In genomic region chrX:115234220-115234557, GRCh38 we compare ENCODE assay signal across 14 cellular contexts. TPM values are rescaled to one million over a fixed set of nuclear protein-coding genes. Genes with fewer than 3 reads are reported as not detected.
DNase-seq lines count a peak whose midpoint lies in the region; ATAC-seq and TF ChIP-seq lines count a peak whose summit lies in the region.
"Had no signal": no experiment of that assay in that cellular context is flagged by ENCODE, and none has a peak within 500 bp of the region (broad histone marks: within the 10 kb centered on the region; RNA-seq: fewer than 3 reads in every experiment).

No MANE protein-coding gene starts in this region.

- H3F3A ChIP-seq in PC-3 (ENCODE audit: low read length, unreplicated experiment): no peaks in the 10 kb centered on the region

- DNase-seq in BE2C (no peak), adipocyte (ENCODE audit: low read depth) (peak; percentile 69), iPS DF 6.9 (ENCODE audit: low read depth, low spot score) (no peak), sciatic nerve (ENCODE audit: low spot score) (no peak), PC-3 (no peak)
- DNase-seq in activated naive CD4-positive, alpha-beta T cell treated with anti-CD3 and anti-CD28 coated beads, Interleukin-2, amount 10 ng/mL, durations not matched to agents 7 days and 5 days: no peak
- DNase-seq: activated naive CD4-positive, alpha-beta T cell treated with anti-CD3 and anti-CD28 coated beads, Interleukin-2, amount 50 U/mL, for 16 hours; CD4-positive, alpha-beta T cell; foreskin melanocyte had no signal

- H3K9me3 Mint-ChIP-seq in activated naive CD4-positive, alpha-beta T cell treated with anti-CD3 and anti-CD28 coated beads, Interleukin-2, amount 10 ng/mL, durations not matched to agents 7 days and 5 days: no peaks in the 10 kb centered on the region
- no peaks in the 10 kb centered on the region for H3K9me3 Mint-ChIP-seq in stimulated activated memory B cell treated with anti-CD40 and anti-IgM and Interleukin-4, amounts not matched to agents 10 μg/mL and 1 μg/mL and 100 μg/mL, for 72 hours
- H3K9me3 Mint-ChIP-seq: CD4-positive, alpha-beta T cell had no signal

- no peaks in the 10 kb centered on the region for H3K4me1 Mint-ChIP-seq in activated naive CD4-positive, alpha-beta T cell treated with anti-CD3 and anti-CD28 coated beads, Interleukin-2, amount 10 ng/mL, durations not matched to agents 7 days and 5 days
- H3K4me1 Mint-ChIP-seq in stimulated activated memory B cell treated with anti-CD40 and anti-IgM and Interleukin-4, amounts not matched to agents 10 μg/mL and 1 μg/mL and 100 μg/mL, for 72 hours: no peaks in the 10 kb centered on the region

- H3K27ac Mint-ChIP-seq in activated naive CD4-positive, alpha-beta T cell treated with anti-CD3 and anti-CD28 coated beads, Interleukin-2, amount 10 ng/mL, durations not matched to agents 7 days and 5 days: no peak overlapping the region
- no peak overlapping the region for H3K27ac Mint-ChIP-seq in stimulated activated memory B cell treated with anti-CD40 and anti-IgM and Interleukin-4, amounts not matched to agents 10 μg/mL and 1 μg/mL and 100 μg/mL, for 72 hours
- H3K27ac Mint-ChIP-seq: CD4-positive, alpha-beta T cell had no signal

- CTCF ChIA-PET in activated naive CD4-positive, alpha-beta T cell treated with anti-CD3 and anti-CD28 coated beads, Interleukin-2, amount 10 ng/mL, durations not matched to agents 7 days and 5 days (lab: Charles Lee): no interaction called here
- CTCF ChIA-PET in PC-3 (lab: Charles Lee): no interaction called here

- POLR2A ChIA-PET in PC-3 (lab: Charles Lee; ENCODE audit: unreplicated experiment): no interaction called here

- peak; percentile 28 for ATAC-seq in sciatic nerve
- ATAC-seq in GM19328 (IDR thresholded peaks at IDR 0.05; ENCODE audit: unreplicated experiment): no peak
- no peak for ATAC-seq in PC-3
- ATAC-seq in stimulated activated memory B cell treated with anti-CD40 and anti-IgM and Interleukin-4, amounts not matched to agents 10 μg/mL and 1 μg/mL and 100 μg/mL, for 72 hours: no peak
- ATAC-seq: activated CD4-positive, CD25-positive, alpha-beta regulatory T cell treated with anti-CD3 and anti-CD28 coated beads, Interleukin-2, amount 50 U/mL, for 24 hours had no signal

- H3K79me2 ChIP-seq in PC-3 (ENCODE audit: low read length): no peaks in the 10 kb centered on the region

- H2AFZ ChIP-seq in PC-3 (ENCODE audit: low read length): no peak overlapping the region

- H3K9me3 ChIP-seq in BE2C (no peaks in the 10 kb centered on the region), adipocyte (ENCODE audit: control insufficient read depth, low read length) (no peaks in the 10 kb centered on the region), iPS DF 6.9 (ENCODE audit: control insufficient read depth, insufficient read depth, low read length) (no peaks in the 10 kb centered on the region), PC-3 (ENCODE audit: low read length) (no peaks in the 10 kb centered on the region)

- intact Hi-C loops in sciatic nerve (cut with DNase I): no loop called here
- intact Hi-C loops in PC-3 (cut with micrococcal nuclease): no loop called here

- H3K36me3 Mint-ChIP-seq in activated naive CD4-positive, alpha-beta T cell treated with anti-CD3 and anti-CD28 coated beads, Interleukin-2, amount 10 ng/mL, durations not matched to agents 7 days and 5 days: no peaks in the 10 kb centered on the region
- no peaks in the 10 kb centered on the region for H3K36me3 Mint-ChIP-seq in stimulated activated memory B cell treated with anti-CD40 and anti-IgM and Interleukin-4, amounts not matched to agents 10 μg/mL and 1 μg/mL and 100 μg/mL, for 72 hours

- WGBS in iPS DF 6.9 (ENCODE audit: insufficient coverage, insufficient read length): no CpG with 5 or more reads among the region's 8 CpGs

- H3K9ac ChIP-seq in adipocyte (ENCODE audit: low read length) (no peak overlapping the region), PC-3 (ENCODE audit: low read length) (no peak overlapping the region)

- H3K36me3 ChIP-seq in BE2C (no peaks in the 10 kb centered on the region), adipocyte (ENCODE audit: control insufficient read depth, insufficient read depth, low read length, severe bottlenecking) (no peaks in the 10 kb centered on the region), iPS DF 6.9 (ENCODE audit: control insufficient read depth, insufficient read depth, low read length) (no peaks in the 10 kb centered on the region), PC-3 (ENCODE audit: low read depth, low read length) (no peaks in the 10 kb centered on the region)

- BruUV-seq in PC-3 (replicated peaks; lab: Mats Ljungman, UMichigan): no TSS peak

- TF ChIP-seq CTCF in BE2C (IDR thresholded peaks at IDR 0.05; ENCODE audit: low read depth, low read length) (no peak), PC-3 (conservative IDR thresholded peaks at IDR 0.05; ENCODE audit: low read depth, low read length) (no peak)

- H3K27me3 Mint-ChIP-seq in activated naive CD4-positive, alpha-beta T cell treated with anti-CD3 and anti-CD28 coated beads, Interleukin-2, amount 10 ng/mL, durations not matched to agents 7 days and 5 days: peaks cover 21% of the 10 kb centered on the region
- no peaks in the 10 kb centered on the region for H3K27me3 Mint-ChIP-seq in stimulated activated memory B cell treated with anti-CD40 and anti-IgM and Interleukin-4, amounts not matched to agents 10 μg/mL and 1 μg/mL and 100 μg/mL, for 72 hours

- H3K4me3 ChIP-seq in BE2C (ENCODE audit: low read depth, low read length) (peak overlapping the region; percentile 79), adipocyte (ENCODE audit: low read length) (peak overlapping the region; percentile 80), iPS DF 6.9 (ENCODE audit: low read length) (peak overlapping the region; percentile 89; the same call in 1 of the 2 replicates), PC-3 (ENCODE audit: low read length) (no peak overlapping the region)

- no peak overlapping the region for H3K4me2 ChIP-seq in PC-3 (ENCODE audit: low read length)

- H3K4me3 Mint-ChIP-seq in activated naive CD4-positive, alpha-beta T cell treated with anti-CD3 and anti-CD28 coated beads, Interleukin-2, amount 10 ng/mL, durations not matched to agents 7 days and 5 days: no peak overlapping the region
- no peak overlapping the region for H3K4me3 Mint-ChIP-seq in stimulated activated memory B cell treated with anti-CD40 and anti-IgM and Interleukin-4, amounts not matched to agents 10 μg/mL and 1 μg/mL and 100 μg/mL, for 72 hours
- H3K4me3 Mint-ChIP-seq: CD4-positive, alpha-beta T cell had no signal

- H3K4me1 ChIP-seq in BE2C (0 out of 2 replicates have a peak, but pooled peaks cover 5% of the 10 kb centered on the region), adipocyte (ENCODE audit: control insufficient read depth, insufficient read depth, low read length) (peaks cover 8% of the 10 kb centered on the region), iPS DF 6.9 (ENCODE audit: control insufficient read depth, insufficient read depth, low read length) (no peaks in the 10 kb centered on the region), PC-3 (ENCODE audit: insufficient read depth, low read length) (0 out of 2 replicates have a peak, but pooled peaks cover 3% of the 10 kb centered on the region)

- H3K27me3 ChIP-seq in BE2C (no peaks in the 10 kb centered on the region), adipocyte (replicated peaks; ENCODE audit: control insufficient read depth, insufficient read depth, low read length) (peaks cover 30% of the 10 kb centered on the region), iPS DF 6.9 (ENCODE audit: control insufficient read depth, insufficient read depth, low read length) (no peaks in the 10 kb centered on the region), PC-3 (ENCODE audit: low read length) (peaks cover 60% of the 10 kb centered on the region)

- H3K27ac ChIP-seq in iPS DF 6.9 (ENCODE audit: low read length) (no peak overlapping the region), PC-3 (ENCODE audit: low read length) (no peak overlapping the region)

- H3K9me2 ChIP-seq in PC-3 (replicated peaks; ENCODE audit: low read length): no peaks in the 10 kb centered on the region

- no peaks in the 10 kb centered on the region for H4K20me1 ChIP-seq in PC-3 (ENCODE audit: low read length)

RNA-seq across cellular contexts. Expression of gene LRCH2, which starts 0.3 kb away (rescaled TPM):
- 8.8 TPM for polyA plus RNA-seq in BE2C (2012; ENCODE audit: insufficient read depth, insufficient read length, low read depth)
- total RNA-seq in sciatic nerve: 5.9 TPM
- 0.11 TPM in 1 of 2 replicates, not detected in the other for total RNA-seq in PC-3 (2014; rRNA removed)
- total RNA-seq: CD4-positive, alpha-beta T cell; OCI-LY7 had no signal

RNA-seq across cellular contexts. Expression of gene RBMXL3, which starts 45.0 kb away (rescaled TPM):
- not detected for polyA plus RNA-seq in BE2C (2012; ENCODE audit: insufficient read depth, insufficient read length, low read depth)
- total RNA-seq in sciatic nerve (not detected), PC-3 (2014; rRNA removed) (not detected in 2 replicates)
- total RNA-seq: CD4-positive, alpha-beta T cell; OCI-LY7; omental fat pad had no signal

RNA-seq across cellular contexts. Expression of gene LUZP4, which starts 55.3 kb away (rescaled TPM):
- not detected for polyA plus RNA-seq in BE2C (2012; ENCODE audit: insufficient read depth, insufficient read length, low read depth)
- not detected for total RNA-seq in sciatic nerve
- total RNA-seq in PC-3 (2014; rRNA removed): not detected in 2 replicates
- total RNA-seq: CD4-positive, alpha-beta T cell; OCI-LY7; omental fat pad had no signal
